Comparison of ENCODE assay signal across 8 cellular contexts in genomic region chr21:16308269-16308668, GRCh38.
A peak's percentile ranks its signal among the peaks of the same experiment; 100 is the strongest.
DNase-seq lines count a peak whose midpoint lies in the region; ATAC-seq and TF ChIP-seq lines count a peak whose summit lies in the region.

No MANE protein-coding gene starts in this region.

- ATAC-seq in GM21390 (IDR thresholded peaks at IDR 0.05; ENCODE audit: unreplicated experiment), result no peak

- no peak overlapping the region for H3K56ac ChIP-seq in mesendoderm (ENCODE audit: low read length)

- no peak overlapping the region for H2AK5ac ChIP-seq in mesendoderm (ENCODE audit: low read length)

- H3K27ac ChIP-seq in mesendoderm (ENCODE audit: low read depth, low read length), result no peak overlapping the region

- no peak overlapping the region for H3K23ac ChIP-seq in mesendoderm (ENCODE audit: low read length)

- no peak overlapping the region for H4K5ac ChIP-seq in mesendoderm (ENCODE audit: low read length)

- WGBS in mesendoderm (ENCODE audit: extremely low coverage, insufficient coverage, low lambda C conversion rate), result no CpG with 5 or more reads among the region's 1 CpG

- H3K4ac ChIP-seq in mesendoderm (ENCODE audit: low read depth, low read length), result no peak overlapping the region

- no peak for TF ChIP-seq CTCF in foreskin fibroblast (IDR thresholded peaks at IDR 0.05; ENCODE audit: low read depth, low read length)

- no peak overlapping the region for H2BK5ac ChIP-seq in mesendoderm (ENCODE audit: low read length)

- no peaks in the 10 kb centered on the region for H3K27me3 ChIP-seq in mesendoderm (ENCODE audit: insufficient read depth, low read length, poor library complexity)

- H3K9ac ChIP-seq in mesendoderm (ENCODE audit: low read length), result no peak overlapping the region

- no peaks in the 10 kb centered on the region for H3K4me1 ChIP-seq in mesendoderm (ENCODE audit: control insufficient read depth, low read depth, low read length)

- H3K79me2 ChIP-seq in mesendoderm (ENCODE audit: control insufficient read depth, insufficient read depth, low read length), result no peaks in the 10 kb centered on the region

- DNase-seq in NCI-H1436 (lab: John Stamatoyannopoulos, UW), result peak; percentile 33
- no peak for DNase-seq in NCI-H1436 treated with DMSO at 0.1 percent for 48 hours (lab: John Stamatoyannopoulos, UW)
- DNase-seq in NCI-H2227 (lab: John Stamatoyannopoulos, UW; ENCODE audit: unreplicated experiment), result peak; percentile 49
- no peak for DNase-seq in foreskin fibroblast
- DNase-seq in superior temporal gyrus (ENCODE audit: extremely low spot score), result peak; percentile 81
- DNase-seq in mesendoderm, result no peak
- no peak for DNase-seq in NCI-H69 (lab: John Stamatoyannopoulos, UW)

- H2BK120ac ChIP-seq in mesendoderm (ENCODE audit: low read depth, low read length), result no peak overlapping the region

- peak overlapping the region; percentile 19 to 43 for H3K4me3 ChIP-seq in foreskin fibroblast (ENCODE audit: low read depth in 1 of 2, low read length in 2 of 2)
- no peak overlapping the region for H3K4me3 ChIP-seq in mesendoderm (ENCODE audit: low read length)

- H3K18ac ChIP-seq in mesendoderm (ENCODE audit: low read length), result no peak overlapping the region

- no peaks in the 10 kb centered on the region for H3K79me1 ChIP-seq in mesendoderm (ENCODE audit: low read length)

- H3K36me3 ChIP-seq in mesendoderm (ENCODE audit: control insufficient read depth, insufficient read depth, low read length), result no peaks in the 10 kb centered on the region

- no peak overlapping the region for H2BK15ac ChIP-seq in mesendoderm (replicated peaks; ENCODE audit: low read depth)

- no peak overlapping the region for H4K8ac ChIP-seq in mesendoderm (ENCODE audit: low read depth, low read length)

- H3K4me2 ChIP-seq in mesendoderm (ENCODE audit: low read length), result no peak overlapping the region

Comparison
In these comparisons a context has a peak if more than half of its experiments do, and no peak if none do; other contexts are left out.
1. DNase-seq: peak in NCI-H1436 (single experiment), NCI-H2227 (single experiment) and superior temporal gyrus (single experiment); none in NCI-H1436 treated with DMSO at 0.1 percent for 48 hours (single experiment), foreskin fibroblast (0 of 2), mesendoderm (single experiment) and NCI-H69 (single experiment).